In genomic region chr5:151281001-151281639, GRCh38 we compare ENCODE assay signal across 39 cellular contexts. TPM values are rescaled to one million over a fixed set of nuclear protein-coding genes. Genes with fewer than 3 reads are reported as not detected.
"Had no signal": no experiment of that assay in that cellular context is flagged by ENCODE, and none has a peak within 500 bp of the region (broad histone marks: within the 10 kb centered on the region; RNA-seq: fewer than 3 reads in every experiment).

No MANE protein-coding gene starts in this region.

- H3K27me3 ChIP-seq: adrenal gland, body of pancreas, cardiac muscle cell, colonic mucosa, esophagus muscularis mucosa, gastroesophageal sphincter, heart right ventricle had no signal

- H3K9me3 Mint-ChIP-seq: activated CD4-positive, alpha-beta memory T cell treated with anti-CD3 and anti-CD28 coated beads for 36 hours; activated CD4-positive, alpha-beta T cell treated with anti-CD3 and anti-CD28 coated beads, Interleukin-2, amount 10 ng/mL, durations not matched to agents 24 days and 14 days; activated naive CD4-positive, alpha-beta T cell treated with anti-CD3 and anti-CD28 coated beads for 36 hours; activated naive CD4-positive, alpha-beta T cell treated with anti-CD3 and anti-CD28 coated beads, Interleukin-2, amount 50 U/mL, for 24 hours; activated naive CD8-positive, alpha-beta T cell treated with anti-CD3 and anti-CD28 coated beads for 36 hours; activated naive CD8-positive, alpha-beta T cell treated with anti-CD3 and anti-CD28 coated beads, Interleukin-2, amount 50 U/mL, for 24 hours; activated T-helper 1 cell treated with anti-CD3 and anti-CD28 coated beads, Interleukin-12 subunit alpha, Interleukin-12 subunit beta, Interleukin-2, Interleukin-4 antibody, amounts not matched to agents 30 ng/mL and 10 ng/mL and 1 ng/mL, durations not matched to agents 14 hours and 24 hours and 36 hours; activated T-helper 2 cell treated with anti-CD3 and anti-CD28 coated beads, Interferon-gamma antibody, Interleukin-2, Interleukin-4, amounts not matched to agents 10 μg/mL and 5 μg/mL and 100 μg/mL, durations not matched to agents 14 hours and 24 hours and 36 hours; endodermal cell had no signal

- DNase-seq: activated CD4-positive, alpha-beta memory T cell treated with anti-CD3 and anti-CD28 coated beads for 36 hours; activated CD4-positive, alpha-beta T cell treated with anti-CD3 and anti-CD28 coated beads for 36 hours; activated CD4-positive, alpha-beta T cell treated with anti-CD3 and anti-CD28 coated beads, Interleukin-2, amount 10 ng/mL, durations not matched to agents 24 days and 14 days; activated CD4-positive, CD25-positive, alpha-beta regulatory T cell; activated CD4-positive, CD25-positive, alpha-beta regulatory T cell treated with anti-CD3 and anti-CD28 coated beads, Interleukin-2, amount 50 U/mL, for 72 hours; activated CD8-positive, alpha-beta memory T cell treated with anti-CD3 and anti-CD28 coated beads, Interleukin-2, amount 10 ng/mL, durations not matched to agents 7 days and 5 days; activated CD8-positive, alpha-beta memory T cell treated with anti-CD3 and anti-CD28 coated beads, Interleukin-2, amount 50 U/mL, for 4 hours; activated CD8-positive, alpha-beta T cell treated with anti-CD3 and anti-CD28 coated beads, Interleukin-2, amount 10 ng/mL, durations not matched to agents 7 days and 5 days; activated effector memory CD4-positive, alpha-beta T cell treated with anti-CD3 and anti-CD28 coated beads, Interleukin-2, amount 50 U/mL, for 16 hours; activated naive CD4-positive, alpha-beta T cell treated with anti-CD3 and anti-CD28 coated beads for 36 hours; activated naive CD8-positive, alpha-beta T cell treated with anti-CD3 and anti-CD28 coated beads for 36 hours; activated naive CD8-positive, alpha-beta T cell treated with anti-CD3 and anti-CD28 coated beads, Interleukin-2, amount 50 U/mL, for 24 hours; activated T-cell treated with anti-CD3 and anti-CD28 coated beads, Interleukin-2, amount 50 U/mL, for 1 hour; activated T-cell treated with anti-CD3 and anti-CD28 coated beads, Interleukin-2, amount 50 U/mL, for 48 hours; adrenal gland; amygdala; aorta; body of pancreas; central memory CD4-positive, alpha-beta T cell; cerebellar nuclear complex; colonic mucosa; effector CD8-positive, alpha-beta T cell; endodermal cell; foreskin melanocyte; heart right ventricle; T-helper 1 cell; T-helper 2 cell had no signal

- H3K36me3 Mint-ChIP-seq: activated CD4-positive, alpha-beta memory T cell treated with anti-CD3 and anti-CD28 coated beads for 36 hours; activated CD8-positive, alpha-beta memory T cell treated with anti-CD3 and anti-CD28 coated beads, Interleukin-2, amount 10 ng/mL, durations not matched to agents 7 days and 5 days; activated naive CD4-positive, alpha-beta T cell treated with anti-CD3 and anti-CD28 coated beads, Interleukin-2, amount 50 U/mL, for 24 hours; activated naive CD8-positive, alpha-beta T cell treated with anti-CD3 and anti-CD28 coated beads for 36 hours had no signal

- H3K27ac Mint-ChIP-seq: activated CD4-positive, alpha-beta memory T cell treated with anti-CD3 and anti-CD28 coated beads for 36 hours; activated CD4-positive, alpha-beta T cell treated with anti-CD3 and anti-CD28 coated beads for 36 hours; activated CD4-positive, alpha-beta T cell treated with anti-CD3 and anti-CD28 coated beads, Interleukin-2, amount 10 ng/mL, durations not matched to agents 24 days and 14 days; activated CD8-positive, alpha-beta memory T cell treated with anti-CD3 and anti-CD28 coated beads, Interleukin-2, amount 10 ng/mL, durations not matched to agents 7 days and 5 days; activated CD8-positive, alpha-beta T cell treated with anti-CD3 and anti-CD28 coated beads, Interleukin-2, amount 10 ng/mL, durations not matched to agents 7 days and 5 days; activated naive CD4-positive, alpha-beta T cell treated with anti-CD3 and anti-CD28 coated beads for 36 hours; activated naive CD4-positive, alpha-beta T cell treated with anti-CD3 and anti-CD28 coated beads, Interleukin-2, amount 50 U/mL, for 24 hours; activated naive CD8-positive, alpha-beta T cell treated with anti-CD3 and anti-CD28 coated beads for 36 hours; activated naive CD8-positive, alpha-beta T cell treated with anti-CD3 and anti-CD28 coated beads, Interleukin-2, amount 50 U/mL, for 24 hours; activated T-helper 1 cell treated with anti-CD3 and anti-CD28 coated beads, Interleukin-12 subunit alpha, Interleukin-12 subunit beta, Interleukin-2, Interleukin-4 antibody, amounts not matched to agents 30 ng/mL and 10 ng/mL and 1 ng/mL, durations not matched to agents 14 hours and 24 hours and 36 hours; activated T-helper 2 cell treated with anti-CD3 and anti-CD28 coated beads, Interferon-gamma antibody, Interleukin-2, Interleukin-4, amounts not matched to agents 10 μg/mL and 5 μg/mL and 100 μg/mL, durations not matched to agents 14 hours and 24 hours and 36 hours; endodermal cell had no signal

- H3K4me1 ChIP-seq: adrenal gland, body of pancreas, colonic mucosa, esophagus muscularis mucosa, gastroesophageal sphincter, heart right ventricle had no signal

- H3K27me3 Mint-ChIP-seq: activated naive CD4-positive, alpha-beta T cell treated with anti-CD3 and anti-CD28 coated beads, Interleukin-2, amount 50 U/mL, for 24 hours; activated naive CD8-positive, alpha-beta T cell treated with anti-CD3 and anti-CD28 coated beads for 36 hours had no signal

- H3K4me1 Mint-ChIP-seq: activated CD4-positive, alpha-beta T cell treated with anti-CD3 and anti-CD28 coated beads for 36 hours; activated CD4-positive, alpha-beta T cell treated with anti-CD3 and anti-CD28 coated beads, Interleukin-2, amount 10 ng/mL, durations not matched to agents 24 days and 14 days; activated CD8-positive, alpha-beta memory T cell treated with anti-CD3 and anti-CD28 coated beads, Interleukin-2, amount 10 ng/mL, durations not matched to agents 7 days and 5 days; activated naive CD4-positive, alpha-beta T cell treated with anti-CD3 and anti-CD28 coated beads, Interleukin-2, amount 50 U/mL, for 24 hours; activated naive CD8-positive, alpha-beta T cell treated with anti-CD3 and anti-CD28 coated beads for 36 hours; activated naive CD8-positive, alpha-beta T cell treated with anti-CD3 and anti-CD28 coated beads, Interleukin-2, amount 50 U/mL, for 24 hours; endodermal cell had no signal

- H3K4me3 ChIP-seq: adrenal gland, body of pancreas, cardiac muscle cell, colonic mucosa, esophagus muscularis mucosa, gastroesophageal sphincter, heart right ventricle had no signal

- ATAC-seq: activated CD4-positive, alpha-beta T cell treated with anti-CD3 and anti-CD28 coated beads for 36 hours; activated CD8-positive, alpha-beta memory T cell treated with anti-CD3 and anti-CD28 coated beads, Interleukin-2, amount 10 ng/mL, durations not matched to agents 7 days and 5 days; activated CD8-positive, alpha-beta T cell treated with anti-CD3 and anti-CD28 coated beads, Interleukin-2, amount 10 ng/mL, durations not matched to agents 7 days and 5 days; activated naive CD8-positive, alpha-beta T cell treated with anti-CD3 and anti-CD28 coated beads, Interleukin-2, amount 50 U/mL, for 24 hours; body of pancreas; gastroesophageal sphincter; heart right ventricle had no signal

- H3K4me3 Mint-ChIP-seq: activated CD4-positive, alpha-beta memory T cell treated with anti-CD3 and anti-CD28 coated beads for 36 hours; activated CD4-positive, alpha-beta T cell treated with anti-CD3 and anti-CD28 coated beads for 36 hours; activated CD4-positive, alpha-beta T cell treated with anti-CD3 and anti-CD28 coated beads, Interleukin-2, amount 10 ng/mL, durations not matched to agents 24 days and 14 days; activated CD8-positive, alpha-beta memory T cell treated with anti-CD3 and anti-CD28 coated beads, Interleukin-2, amount 10 ng/mL, durations not matched to agents 7 days and 5 days; activated CD8-positive, alpha-beta T cell treated with anti-CD3 and anti-CD28 coated beads, Interleukin-2, amount 10 ng/mL, durations not matched to agents 7 days and 5 days; activated naive CD4-positive, alpha-beta T cell treated with anti-CD3 and anti-CD28 coated beads for 36 hours; activated naive CD4-positive, alpha-beta T cell treated with anti-CD3 and anti-CD28 coated beads, Interleukin-2, amount 50 U/mL, for 24 hours; activated naive CD8-positive, alpha-beta T cell treated with anti-CD3 and anti-CD28 coated beads for 36 hours; activated naive CD8-positive, alpha-beta T cell treated with anti-CD3 and anti-CD28 coated beads, Interleukin-2, amount 50 U/mL, for 24 hours; activated T-helper 1 cell treated with anti-CD3 and anti-CD28 coated beads, Interleukin-12 subunit alpha, Interleukin-12 subunit beta, Interleukin-2, Interleukin-4 antibody, amounts not matched to agents 30 ng/mL and 10 ng/mL and 1 ng/mL, durations not matched to agents 14 hours and 24 hours and 36 hours; endodermal cell had no signal

- H3K9me3 ChIP-seq: adrenal gland, body of pancreas, colonic mucosa, esophagus muscularis mucosa, gastroesophageal sphincter, heart right ventricle had no signal

- H3K36me3 ChIP-seq: adrenal gland, cardiac muscle cell, colonic mucosa, esophagus muscularis mucosa, gastroesophageal sphincter, heart right ventricle had no signal

- H3K27ac ChIP-seq: adrenal gland, body of pancreas, cardiac muscle cell, colonic mucosa, esophagus muscularis mucosa, gastroesophageal sphincter, heart right ventricle had no signal

RNA-seq across cellular contexts. Expression of gene SLC36A3, which starts 22.4 kb away (rescaled TPM):
- total RNA-seq: activated CD4-positive, alpha-beta memory T cell treated with anti-CD3 and anti-CD28 coated beads for 36 hours; activated CD4-positive, alpha-beta T cell treated with anti-CD3 and anti-CD28 coated beads for 36 hours; activated CD4-positive, alpha-beta T cell treated with anti-CD3 and anti-CD28 coated beads, Interleukin-2, amount 10 ng/mL, durations not matched to agents 24 days and 14 days; activated CD8-positive, alpha-beta memory T cell treated with anti-CD3 and anti-CD28 coated beads for 36 hours; activated CD8-positive, alpha-beta memory T cell treated with anti-CD3 and anti-CD28 coated beads, Interleukin-2, amount 10 ng/mL, durations not matched to agents 7 days and 5 days; activated CD8-positive, alpha-beta T cell treated with anti-CD3 and anti-CD28 coated beads, Interleukin-2, amount 10 ng/mL, durations not matched to agents 7 days and 5 days; activated naive CD4-positive, alpha-beta T cell treated with anti-CD3 and anti-CD28 coated beads for 36 hours; activated naive CD8-positive, alpha-beta T cell treated with anti-CD3 and anti-CD28 coated beads for 36 hours; activated T-helper 1 cell treated with anti-CD3 and anti-CD28 coated beads, Interleukin-12 subunit alpha, Interleukin-12 subunit beta, Interleukin-2, Interleukin-4 antibody, amounts not matched to agents 30 ng/mL and 10 ng/mL and 1 ng/mL, durations not matched to agents 14 hours and 24 hours and 36 hours; activated T-helper 2 cell treated with anti-CD3 and anti-CD28 coated beads, Interferon-gamma antibody, Interleukin-2, Interleukin-4, amounts not matched to agents 10 μg/mL and 5 μg/mL and 100 μg/mL, durations not matched to agents 14 hours and 24 hours and 36 hours; adrenal gland; aorta; body of pancreas; cardiac muscle cell; colonic mucosa; dermis microvascular lymphatic vessel endothelial cell; endodermal cell; epithelial cell of proximal tubule; esophagus muscularis mucosa; fibroblast of lung; fibroblast of villous mesenchyme; gastroesophageal sphincter; glomerular endothelial cell; heart right ventricle had no signal
- polyA plus RNA-seq: adrenal gland, aorta, cardiac muscle cell, fibroblast of lung, heart right ventricle had no signal
